Comparison of ENCODE assay signal across 18 cellular contexts in genomic region chr1:46456411-46456963, GRCh38. TPM values are rescaled to one million over a fixed set of nuclear protein-coding genes. Genes with fewer than 3 reads are reported as not detected.
A peak's percentile ranks its signal among the peaks of the same experiment; 100 is the strongest.
DNase-seq lines count a peak whose midpoint lies in the region; TF ChIP-seq lines count a peak whose summit lies in the region.
"Had no signal": no experiment of that assay in that cellular context is flagged by ENCODE, and none has a peak within 500 bp of the region (broad histone marks: within the 10 kb centered on the region; RNA-seq: fewer than 3 reads in every experiment).

No MANE protein-coding gene starts in this region.

- no peak overlapping the region for H3K27ac Mint-ChIP-seq in MCF 10A (ENCODE audit: low read depth, unreplicated experiment)
- H3K27ac Mint-ChIP-seq: CD4-positive, alpha-beta memory T cell had no signal

- H3K4me3 Mint-ChIP-seq in MCF 10A (ENCODE audit: unreplicated experiment): no peak overlapping the region
- H3K4me3 Mint-ChIP-seq: CD4-positive, alpha-beta memory T cell had no signal

- no peaks in the 10 kb centered on the region for H3K79me2 ChIP-seq in mammary epithelial cell (ENCODE audit: insufficient read depth, low read length)

- in situ Hi-C loops in mammary epithelial cell (cut with MboI; ENCODE audit: low sequenced_read_pairs in 2 of 2): no loop called here

- no peak for TF ChIP-seq CTCF in MCF 10A (IDR thresholded peaks at IDR 0.05; ENCODE audit: unreplicated experiment)
- no peak for TF ChIP-seq CTCF in mammary epithelial cell (conservative IDR thresholded peaks at IDR 0.05 in 1 of 2, IDR thresholded peaks at IDR 0.05 in 1 of 2; ENCODE audit: extremely low read depth in 1 of 2, insufficient read depth in 1 of 2, low read depth in 1 of 2, low read length in 2 of 2)
- no peak for TF ChIP-seq CTCF in spleen (IDR thresholded peaks at IDR 0.05 in 8 of 11, conservative IDR thresholded peaks at IDR 0.05 in 3 of 11)

- intact Hi-C loops in MCF 10A (cut with micrococcal nuclease): no loop called here
- intact Hi-C loops in mammary epithelial cell (cut with micrococcal nuclease): no loop called here
- intact Hi-C loops in spleen (cut with DNase I; ENCODE audit: low total_unique reads): no loop called here

- H2AFZ ChIP-seq in mammary epithelial cell (ENCODE audit: low read depth, low read length): no peak overlapping the region

- BruUV-seq in MCF 10A (replicated peaks; lab: Mats Ljungman, UMichigan) (no TSS peak), mammary epithelial cell (replicated peaks; lab: Mats Ljungman, UMichigan) (no TSS peak)

- TF ChIP-seq POLR2A in spleen (IDR thresholded peaks at IDR 0.05): no peak

- H3K9me3 ChIP-seq in mammary epithelial cell (replicated peaks; ENCODE audit: insufficient read depth, low read length): no peaks in the 10 kb centered on the region
- H3K9me3 ChIP-seq in spleen: no peaks in the 10 kb centered on the region
- H3K9me3 ChIP-seq: BE2C, HAP-1, SJSA1 had no signal

- dilution Hi-C loops in mammary epithelial cell (cut with HindIII; ENCODE audit: low sequenced_read_pairs): no loop called here

- H3K4me3 ChIP-seq in mammary epithelial cell (replicated peaks in 1 of 3; ENCODE audit: insufficient read depth in 1 of 3, low read depth in 2 of 3, low read length in 3 of 3) (no peak overlapping the region), spleen (no peak overlapping the region)
- H3K4me3 ChIP-seq: HAP-1, SJSA1 had no signal

- H3K9me3 Mint-ChIP-seq in MCF 10A (ENCODE audit: unreplicated experiment): no peaks in the 10 kb centered on the region
- H3K9me3 Mint-ChIP-seq: CD4-positive, alpha-beta memory T cell had no signal

- H3K36me3 ChIP-seq in mammary epithelial cell (ENCODE audit: insufficient read depth, low read length): no peaks in the 10 kb centered on the region
- H3K36me3 ChIP-seq in spleen: no peaks in the 10 kb centered on the region
- H3K36me3 ChIP-seq: BE2C, HAP-1, SJSA1 had no signal

- no peak overlapping the region for H3K27ac ChIP-seq in mammary epithelial cell (ENCODE audit: insufficient read depth, low read depth, low read length)
- no peak overlapping the region for H3K27ac ChIP-seq in spleen
- H3K27ac ChIP-seq: SJSA1 had no signal

- H3K27me3 Mint-ChIP-seq in MCF 10A (ENCODE audit: insufficient read depth, unreplicated experiment): peaks cover 56% of the 10 kb centered on the region

- CTCF ChIA-PET in MCF 10A (lab: Yijun Ruan, JAX): interaction anchor here (1.5 to 7.0 kb wide), 2 partner anchors 10 to 21 kb away, joined by 4 to 41 read pairs; no protein-coding TSS in a partner anchor
- CTCF ChIA-PET in mammary epithelial cell (lab: Charles Lee; ENCODE audit: low non-redundant PET): no interaction called here

- POLR2A ChIA-PET in MCF 10A (lab: Yijun Ruan, JAX): no interaction called here

- DNase-seq in MCF 10A (ENCODE audit: unreplicated experiment) (peak; percentile 77), mammary epithelial cell (no peak), NCI-H1105 treated with DMSO at 0.1 percent for 48 hours (lab: John Stamatoyannopoulos, UW) (peak; percentile 41), amniotic epithelial cell (ENCODE audit: low read depth) (peak; percentile 25), spleen (peak; percentile 56), NCI-H1436 (lab: John Stamatoyannopoulos, UW) (no peak), cerebellar cortex (ENCODE audit: low spot score) (no peak)
- no peak for DNase-seq in activated CD4-positive, alpha-beta T cell treated with anti-CD3 and anti-CD28 coated beads for 1 hour
- DNase-seq: ACHN; BE2C; CD4-positive, alpha-beta memory T cell; IMR-90; MV-4-11; NCI-H446 treated with DMSO at 0.1 percent for 48 hours; SW 1271 had no signal

- no peak overlapping the region for H3K9ac ChIP-seq in mammary epithelial cell (ENCODE audit: insufficient read depth, low read length)

- H3K4me2 ChIP-seq in mammary epithelial cell (ENCODE audit: insufficient read depth, low read depth, low read length): no peak overlapping the region

- H3K4me1 ChIP-seq in mammary epithelial cell (ENCODE audit: insufficient read depth, low read length) (peaks cover 1% of the 10 kb centered on the region), spleen (no peaks in the 10 kb centered on the region)
- H3K4me1 ChIP-seq: BE2C, HAP-1 had no signal

- peaks cover 6% of the 10 kb centered on the region for H3K27me3 ChIP-seq in mammary epithelial cell (ENCODE audit: insufficient read depth, low read length)
- peaks cover 0 to 86% (median 0%) of the 10 kb centered on the region in 7 donors for H3K27me3 ChIP-seq in spleen (replicated peaks in 1 of 7)
- H3K27me3 ChIP-seq: BE2C had no signal

- no peaks in the 10 kb centered on the region for H3K4me1 Mint-ChIP-seq in MCF 10A (ENCODE audit: insufficient read depth, unreplicated experiment)
- H3K4me1 Mint-ChIP-seq: CD4-positive, alpha-beta memory T cell had no signal

- 80% methylated on average over 5 of the region's 5 CpGs for WGBS in mammary epithelial cell (ENCODE audit: low coverage, missing lambda C conversion rate)
- WGBS in spleen, 5 donors: 66 to 77% (median 72%) methylated on average over 5 of the region's 5 CpGs

- H3K36me3 Mint-ChIP-seq in MCF 10A (ENCODE audit: insufficient read depth, unreplicated experiment): no peaks in the 10 kb centered on the region
- H3K36me3 Mint-ChIP-seq: CD4-positive, alpha-beta memory T cell had no signal

- no peaks in the 10 kb centered on the region for H4K20me1 ChIP-seq in mammary epithelial cell (ENCODE audit: insufficient read depth, low read length)

RNA-seq across cellular contexts. Expression of gene DMBX1, which starts 33.1 kb away (rescaled TPM):
- total RNA-seq in MCF 10A (2022) (not detected in 2 replicates), mammary epithelial cell (not detected), spleen (not detected)
- polyA plus RNA-seq in mammary epithelial cell (not detected), spleen (not detected)
- not detected for polyA minus RNA-seq in mammary epithelial cell
- total RNA-seq: CD4-positive, alpha-beta memory T cell; IMR-90; LHCN-M2; SJSA1 had no signal
- polyA plus RNA-seq: CD4-positive, alpha-beta memory T cell; IMR-90 had no signal

Comparison
In these comparisons a context has a peak if more than half of its experiments do, and no peak if none do; other contexts are left out.
1. DNase-seq: peak in MCF 10A (single experiment), NCI-H1105 treated with DMSO at 0.1 percent for 48 hours (single experiment), amniotic epithelial cell (single experiment) and spleen (single experiment); none in mammary epithelial cell (single experiment), NCI-H1436 (single experiment), activated CD4-positive, alpha-beta T cell treated with anti-CD3 and anti-CD28 coated beads for 1 hour (single experiment) and cerebellar cortex (single experiment).